28 cellular contexts compared by ENCODE assay signal in the genomic region with DNA sequence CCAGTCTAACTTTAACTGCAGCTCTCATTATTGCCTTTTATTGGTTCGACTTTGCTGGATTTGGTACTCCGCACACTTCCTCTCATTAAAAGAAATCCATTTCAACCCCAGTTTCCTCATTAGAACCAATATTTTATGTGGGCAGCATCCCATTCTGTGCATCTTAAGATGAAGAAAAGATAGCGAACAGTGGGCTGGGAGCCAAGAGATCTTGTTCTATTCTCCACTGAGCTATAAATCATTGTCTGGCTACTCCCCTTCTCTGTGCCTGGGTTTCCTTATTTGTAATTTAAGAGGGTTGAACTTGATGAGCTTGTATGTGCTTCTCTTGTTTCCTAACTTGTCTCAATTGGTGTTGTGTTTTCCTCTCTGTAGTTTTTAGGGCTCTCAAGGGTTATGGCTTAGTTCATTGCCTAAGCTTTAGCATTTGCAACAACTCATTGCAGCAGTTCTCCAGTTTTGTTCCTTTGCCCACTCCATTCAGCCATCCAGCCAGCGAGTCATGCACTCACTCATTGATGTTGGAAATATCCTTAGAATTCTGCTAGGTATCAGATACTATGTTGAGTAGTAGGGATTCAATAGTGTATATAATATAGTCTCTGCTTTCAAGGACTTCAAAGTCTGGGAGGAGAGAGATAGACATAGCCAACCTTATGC.
A peak's percentile ranks its signal among the peaks of the same experiment; 100 is the strongest.
DNase-seq lines count a peak whose midpoint lies in the region; ATAC-seq and TF ChIP-seq lines count a peak whose summit lies in the region.
"Had no signal": no experiment of that assay in that cellular context is flagged by ENCODE, and none has a peak within 500 bp of the region (broad histone marks: within the 10 kb centered on the region; RNA-seq: fewer than 3 reads in every experiment).

No MANE protein-coding gene starts in this region.

- H3K27ac ChIP-seq in Karpas-422 (ENCODE audit: low read length), result no peak overlapping the region
- H3K27ac ChIP-seq: breast epithelium, dorsolateral prefrontal cortex, psoas muscle, suprapubic skin had no signal

- H4K20me1 ChIP-seq in Karpas-422 (ENCODE audit: insufficient read depth, low read depth, low read length), result no peaks in the 10 kb centered on the region

- no peak overlapping the region for H3K4me3 ChIP-seq in foreskin fibroblast (ENCODE audit: low read depth in 1 of 2, low read length in 2 of 2)
- H3K4me3 ChIP-seq in Karpas-422 (ENCODE audit: low read length), result no peak overlapping the region
- H3K4me3 ChIP-seq: breast epithelium, dorsolateral prefrontal cortex, lung, psoas muscle, suprapubic skin had no signal

- no peaks in the 10 kb centered on the region for H3K9me2 ChIP-seq in Karpas-422 (replicated peaks; ENCODE audit: insufficient read depth, low read length)

- H3K9me3 ChIP-seq in Karpas-422 (ENCODE audit: low read length), result no peaks in the 10 kb centered on the region
- H3K9me3 ChIP-seq: breast epithelium, psoas muscle, suprapubic skin had no signal

- H2AFZ ChIP-seq in Karpas-422 (ENCODE audit: low read length), result no peak overlapping the region

- no peaks in the 10 kb centered on the region for H3K36me3 ChIP-seq in Karpas-422 (ENCODE audit: insufficient read depth, low read length)
- H3K36me3 ChIP-seq: breast epithelium, suprapubic skin had no signal

- no peak overlapping the region for H3K9ac ChIP-seq in Karpas-422 (ENCODE audit: low read length)

- peaks cover 10% of the 10 kb centered on the region; the same call in 1 of the 2 replicates for H3K4me1 ChIP-seq in Karpas-422 (ENCODE audit: low read length)
- H3K4me1 ChIP-seq: breast epithelium, psoas muscle, suprapubic skin had no signal

- no peak overlapping the region for H3K4me2 ChIP-seq in Karpas-422 (ENCODE audit: low read depth, low read length, poor library complexity, severe bottlenecking)

- H3K79me2 ChIP-seq in Karpas-422 (ENCODE audit: low read length), result no peaks in the 10 kb centered on the region

- TF ChIP-seq CTCF in foreskin fibroblast (IDR thresholded peaks at IDR 0.05; ENCODE audit: low read depth, low read length) (no peak), GM20000 (IDR thresholded peaks at IDR 0.05; ENCODE audit: extremely low read depth, missing control alignments) (no peak)

- ATAC-seq in GM21360 (IDR thresholded peaks at IDR 0.05; ENCODE audit: unreplicated experiment), result no peak
- ATAC-seq: HCT116; naive thymus-derived CD8-positive, alpha-beta T cell; psoas muscle; T-cell; WTC11 had no signal

- peak; percentile 25 for DNase-seq in NCI-H510A treated with DMSO at 0.1 percent for 48 hours (lab: John Stamatoyannopoulos, UW)
- no peak for DNase-seq in NCI-H510A (lab: John Stamatoyannopoulos, UW)
- peak; percentile 45 for DNase-seq in NCI-H69 (lab: John Stamatoyannopoulos, UW)
- DNase-seq in foreskin fibroblast, result peak; percentile 45 to 62
- DNase-seq in Karpas-422, result no peak
- DNase-seq in LoVo (ENCODE audit: low spot score), result no peak
- no peak for DNase-seq in GM20000 (ENCODE audit: low spot score)
- DNase-seq: activated CD4-positive, alpha-beta T cell treated with anti-CD3 and anti-CD28 coated beads, Interleukin-2, amount 10 ng/mL, durations not matched to agents 7 days and 5 days; activated effector memory CD4-positive, alpha-beta T cell treated with Interleukin-2 at 50 U/mL for 16 hours; activated T-cell treated with anti-CD3 and anti-CD28 coated beads, Interleukin-2, amount 50 U/mL, for 1 hour; anterior cingulate cortex; CD4-positive, alpha-beta T cell; dorsolateral prefrontal cortex; EL; hypothalamus; naive thymus-derived CD8-positive, alpha-beta T cell; NCI-H1092; NCI-H2029 treated with DMSO at 0.1 percent for 48 hours; NCI-H446; psoas muscle; stimulated activated naive CD4-positive, alpha-beta T cell; T-cell had no signal

- H3K27me3 ChIP-seq in Karpas-422 (ENCODE audit: low read length), result no peaks in the 10 kb centered on the region; the same call in 1 of the 2 replicates
- H3K27me3 ChIP-seq: breast epithelium, suprapubic skin had no signal

Comparison
In these comparisons a context has a peak if more than half of its experiments do, and no peak if none do; other contexts are left out.
1. DNase-seq: peak in NCI-H510A treated with DMSO at 0.1 percent for 48 hours (single experiment), NCI-H69 (single experiment) and foreskin fibroblast (2 of 2); none in NCI-H510A (single experiment), Karpas-422 (single experiment), LoVo (single experiment) and GM20000 (single experiment).